Comparison of ENCODE assay signal across 1 cellular context in the genomic region with DNA sequence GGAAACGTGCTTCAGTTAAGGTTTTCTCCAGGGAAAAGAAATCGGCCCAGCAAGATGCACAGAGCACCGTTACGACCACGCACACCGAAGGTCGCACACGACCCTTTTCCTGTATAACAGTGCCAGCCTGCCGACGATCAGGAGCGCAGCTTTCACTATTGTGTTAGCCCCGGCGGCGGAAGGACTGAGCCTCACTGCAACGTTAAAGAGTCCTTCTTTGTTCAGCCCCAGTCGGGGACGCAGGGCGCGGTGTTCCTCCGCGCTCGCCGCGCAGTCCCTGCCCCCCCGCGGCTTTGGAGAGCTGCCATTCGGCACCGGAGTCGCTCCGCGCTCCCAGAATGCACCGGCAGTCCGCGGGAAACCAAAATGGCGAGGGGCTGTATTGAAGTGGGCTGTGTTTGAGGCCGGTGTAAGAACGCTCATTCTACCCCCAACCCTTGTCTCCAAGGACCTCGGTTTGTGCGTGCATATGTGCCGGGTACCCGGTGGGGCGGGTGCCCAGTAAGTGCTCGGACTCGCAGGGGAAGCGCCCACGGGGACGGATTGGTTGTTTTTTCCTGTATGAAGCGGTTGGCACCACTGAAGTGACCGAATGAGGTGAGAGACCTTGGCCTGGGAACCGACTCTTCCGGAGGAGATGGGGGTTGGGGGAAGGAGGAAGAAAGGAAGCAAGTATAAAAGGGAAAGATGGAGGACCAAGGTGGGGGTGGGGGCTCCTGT.
TF ChIP-seq lines count a peak whose summit lies in the region.

Gene MTF2, plus strand, starts transcription at position 349 of the 720 bp plus-strand sequence. Its CDS starts 244 bp downstream, at position 593.

TF ChIP-seq in A549, 52 proteins besides CTCF, POLR2A, EP300 and RAD21 (continued from another document):
- TF ChIP-seq GATA3 (IDR thresholded peaks at IDR 0.05; ENCODE audit: borderline replicate concordance) = peak; percentile 49; the same call in 1 of the 2 replicates
- TF ChIP-seq, protein P1, sequence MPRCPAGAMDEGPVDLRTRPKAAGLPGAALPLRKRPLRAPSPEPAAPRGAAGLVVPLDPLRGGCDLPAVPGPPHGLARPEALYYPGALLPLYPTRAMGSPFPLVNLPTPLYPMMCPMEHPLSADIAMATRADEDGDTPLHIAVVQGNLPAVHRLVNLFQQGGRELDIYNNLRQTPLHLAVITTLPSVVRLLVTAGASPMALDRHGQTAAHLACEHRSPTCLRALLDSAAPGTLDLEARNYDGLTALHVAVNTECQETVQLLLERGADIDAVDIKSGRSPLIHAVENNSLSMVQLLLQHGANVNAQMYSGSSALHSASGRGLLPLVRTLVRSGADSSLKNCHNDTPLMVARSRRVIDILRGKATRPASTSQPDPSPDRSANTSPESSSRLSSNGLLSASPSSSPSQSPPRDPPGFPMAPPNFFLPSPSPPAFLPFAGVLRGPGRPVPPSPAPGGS (IDR thresholded peaks at IDR 0.05) = peak; percentile 94
- TF ChIP-seq BHLHE40 (IDR thresholded peaks at IDR 0.05; ENCODE audit: low read depth, low read length) = no peak
- TF ChIP-seq RARB (CRISPR knock-in tag; IDR thresholded peaks at IDR 0.05) = no peak
- no peak for TF ChIP-seq POLR2AphosphoS2 (conservative IDR thresholded peaks at IDR 0.05; ENCODE audit: low read length)
- TF ChIP-seq JUN (IDR thresholded peaks at IDR 0.05) = peak; percentile 90 to 97
- no peak for TF ChIP-seq RCOR1 (IDR thresholded peaks at IDR 0.05; ENCODE audit: low read depth, low read length)
- no peak for TF ChIP-seq FOSB (CRISPR knock-in tag; IDR thresholded peaks at IDR 0.05)
- TF ChIP-seq JUNB (IDR thresholded peaks at IDR 0.05) = no peak
- no peak for TF ChIP-seq RFX5 (IDR thresholded peaks at IDR 0.05)
- no peak for TF ChIP-seq ELK1 (IDR thresholded peaks at IDR 0.05; ENCODE audit: low read depth, low read length)
- TF ChIP-seq KDM1A (IDR thresholded peaks at IDR 0.05; ENCODE audit: low read depth) = no peak
- no peak for TF ChIP-seq HOXB13 (CRISPR knock-in tag; IDR thresholded peaks at IDR 0.05; ENCODE audit: low read depth)
- TF ChIP-seq HMGXB4 (CRISPR knock-in tag; IDR thresholded peaks at IDR 0.05; ENCODE audit: borderline replicate concordance) = peak; percentile 83; the same call in 1 of the 2 replicates
- peak; percentile 94 for TF ChIP-seq MAX (IDR thresholded peaks at IDR 0.05)
- TF ChIP-seq HOXB5 (CRISPR knock-in tag; IDR thresholded peaks at IDR 0.05) = 0 out of 2 replicates have a peak, but pooled peaks have one; percentile 46
- TF ChIP-seq PHF8 (IDR thresholded peaks at IDR 0.05; ENCODE audit: borderline replicate concordance, low read depth) = peak; percentile 49; the same call in 1 of the 2 replicates
- peak; percentile 81 for TF ChIP-seq CHD2 (IDR thresholded peaks at IDR 0.05; ENCODE audit: low read length, partially characterized antibody)
- no peak for TF ChIP-seq ZSCAN20 (CRISPR knock-in tag; IDR thresholded peaks at IDR 0.05)
- no peak for TF ChIP-seq NFE2L2 (conservative IDR thresholded peaks at IDR 0.05; ENCODE audit: low read length)
- peak; percentile 81; the same call in 1 of the 2 replicates for TF ChIP-seq MAZ (IDR thresholded peaks at IDR 0.05; ENCODE audit: borderline replicate concordance, low read depth, low read length)
- TF ChIP-seq RNF2 (IDR thresholded peaks at IDR 0.05; ENCODE audit: borderline replicate concordance, low read depth) = no peak
- no peak for TF ChIP-seq FOXS1 (CRISPR knock-in tag; IDR thresholded peaks at IDR 0.05)
- no peak for TF ChIP-seq EHF (CRISPR knock-in tag; IDR thresholded peaks at IDR 0.05)
- TF ChIP-seq CBX2 (IDR thresholded peaks at IDR 0.05; ENCODE audit: borderline replicate concordance, low read depth) = no peak
- TF ChIP-seq, protein P2, sequence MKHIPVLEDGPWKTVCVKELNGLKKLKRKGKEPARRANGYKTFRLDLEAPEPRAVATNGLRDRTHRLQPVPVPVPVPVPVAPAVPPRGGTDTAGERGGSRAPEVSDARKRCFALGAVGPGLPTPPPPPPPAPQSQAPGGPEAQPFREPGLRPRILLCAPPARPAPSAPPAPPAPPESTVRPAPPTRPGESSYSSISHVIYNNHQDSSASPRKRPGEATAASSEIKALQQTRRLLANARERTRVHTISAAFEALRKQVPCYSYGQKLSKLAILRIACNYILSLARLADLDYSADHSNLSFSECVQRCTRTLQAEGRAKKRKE (CRISPR knock-in tag; IDR thresholded peaks at IDR 0.05; ENCODE audit: low read depth) = no peak
- peak; percentile 85; the same call in 1 of the 2 replicates for TF ChIP-seq MYC (IDR thresholded peaks at IDR 0.05; ENCODE audit: borderline replicate concordance, low read length)
- no peak for TF ChIP-seq CBX8 (IDR thresholded peaks at IDR 0.05)
- TF ChIP-seq TFCP2L1 (CRISPR knock-in tag; IDR thresholded peaks at IDR 0.05) = no peak
- TF ChIP-seq ESRRA (IDR thresholded peaks at IDR 0.05; ENCODE audit: borderline replicate concordance, low read length) = no peak
- TF ChIP-seq NR3C1 (IDR thresholded peaks at IDR 0.05) = no peak
- TF ChIP-seq CEBPB (IDR thresholded peaks at IDR 0.05) = peak in 1 of 2 experiments; percentile 60; a peak in 1 of 4 replicates
- no peak for TF ChIP-seq ZNF302 (CRISPR knock-in tag; IDR thresholded peaks at IDR 0.05)
- TF ChIP-seq TP53 (CRISPR knock-in tag; IDR thresholded peaks at IDR 0.05) = 0 out of 2 replicates have a peak, but pooled peaks have one; percentile 26
- no peak for TF ChIP-seq HOXA7 (CRISPR knock-in tag; IDR thresholded peaks at IDR 0.05)
- TF ChIP-seq FOSL2 (IDR thresholded peaks at IDR 0.05) = no peak
- peak; percentile 35; the same call in 1 of the 2 replicates for TF ChIP-seq FOSL2 (CRISPR knock-in tag; IDR thresholded peaks at IDR 0.05)
